Comparison of ENCODE assay signal across 8 cellular contexts in the genomic region with DNA sequence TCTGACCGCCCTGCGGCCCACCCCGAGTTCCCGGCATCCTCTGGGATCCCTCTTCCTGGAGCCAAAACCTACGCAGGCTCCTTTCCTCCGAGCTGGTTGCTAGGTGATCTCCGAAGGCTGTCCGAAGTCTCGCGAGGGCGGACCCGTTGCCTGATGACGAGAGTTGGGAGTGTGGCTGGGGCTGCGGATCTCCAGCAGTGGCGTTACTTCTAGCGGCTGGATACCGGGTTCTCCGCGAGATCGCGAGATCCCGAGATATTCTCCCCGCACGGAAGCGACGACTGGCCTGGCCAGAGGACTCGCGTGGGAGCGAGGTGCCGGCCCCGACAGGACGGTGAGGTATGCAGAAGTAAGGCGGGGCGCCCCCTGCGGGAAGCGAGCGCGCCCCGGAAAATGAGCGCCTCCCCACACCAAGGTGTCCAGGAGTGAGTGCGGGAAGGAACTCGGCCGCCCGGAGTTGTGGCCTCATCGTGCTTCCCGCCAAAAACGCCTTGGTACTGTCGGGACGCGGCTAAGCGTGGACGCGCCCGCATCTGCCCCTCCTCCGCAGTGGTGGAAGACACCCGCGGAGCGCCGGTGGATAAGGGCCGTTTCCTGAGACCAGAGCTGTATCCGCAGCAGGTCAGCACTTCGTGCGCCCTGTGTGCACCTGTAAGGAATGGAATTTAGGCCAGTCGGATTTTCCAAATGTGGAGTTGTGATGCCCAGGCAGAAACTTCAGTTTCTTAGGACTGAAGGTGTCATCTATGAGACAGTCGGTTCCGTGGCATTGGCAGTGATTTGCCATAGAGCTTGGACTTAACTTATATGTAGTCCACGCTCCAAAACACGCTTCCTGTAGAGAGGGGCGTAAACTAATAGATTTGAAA. TPM values are rescaled to one million over a fixed set of nuclear protein-coding genes. Genes with fewer than 3 reads are reported as not detected.
DNase-seq lines count a peak whose midpoint lies in the region; ATAC-seq and TF ChIP-seq lines count a peak whose summit lies in the region.

A gene (plus strand): TSS at position 146 of the 869 bp plus-strand sequence. CDS start 1,426 bp downstream, outside the sequence.

- intact Hi-C loops in right cardiac atrium (cut with DNase I) (loop anchor here in 2 of 4 donors (5.0 to 10.0 kb wide), 2 partner anchors 178 to 181 kb away; no protein-coding TSS in a partner anchor), vagina (cut with DNase I) (loop anchor here (2.0 kb wide), 1 partner anchor 184 kb away; a partner anchor contains a TSS)

- peak in 1 of 2 donors; percentile 24 for TF ChIP-seq POLR2A in vagina (IDR thresholded peaks at IDR 0.05)

- WGBS in right cardiac atrium: under 1% methylated on average over 69 of the region's 69 CpGs

- H3K4me1 ChIP-seq in right cardiac atrium (ENCODE audit: control insufficient read depth, insufficient read depth, low read length) (no peaks in the 10 kb centered on the region), vagina (peaks cover 11% of the 10 kb centered on the region)

- peak; percentile 88 for DNase-seq in GM13976 (ENCODE audit: low spot score)
- DNase-seq in NCI-H146 (lab: John Stamatoyannopoulos, UW): peak; percentile 96
- DNase-seq in T-helper 1 cell: peak; percentile 69 to 92 (median 79)
- peak; percentile 98 to 99 (median 98) for DNase-seq in right cardiac atrium
- DNase-seq in pulmonary artery endothelial cell (ENCODE audit: low read depth, low spot score): peak; percentile 78
- DNase-seq in vagina (ENCODE audit: extremely low spot score in 2 of 2): peak in 1 of 2 donors; percentile 96

- H3K36me3 ChIP-seq in vagina: no peaks in the 10 kb centered on the region

- ATAC-seq in HG02870 (IDR thresholded peaks at IDR 0.05; ENCODE audit: unreplicated experiment) (peak; percentile 91), right cardiac atrium (peak; percentile 99)

- H3K27ac ChIP-seq in angular gyrus (ENCODE audit: low read depth, low read length) (peak within 1 kb of the TSS; percentile 89), right cardiac atrium (ENCODE audit: low read length) (peak within 1 kb of the TSS; percentile 93), vagina (peak within 1 kb of the TSS; percentile 92)

- H3K27me3 ChIP-seq in right cardiac atrium (ENCODE audit: control insufficient read depth, insufficient read depth) (no peaks in the 10 kb centered on the region), vagina (no peaks in the 10 kb centered on the region)

- in situ Hi-C loops in GM13976 (cut with MboI; ENCODE audit: low sequenced_read_pairs, unreplicated experiment): no loop called here

- peak within 1 kb of the TSS; percentile 79 for H3K4me3 ChIP-seq in right cardiac atrium (ENCODE audit: low read length)
- H3K4me3 ChIP-seq in vagina: peak within 1 kb of the TSS; percentile 81 to 87

- TF ChIP-seq CTCF in GM13976 (IDR thresholded peaks at IDR 0.05; ENCODE audit: borderline replicate concordance, control extremely low read depth, extremely low read depth, insufficient read depth, missing control alignments) (peak; percentile 79), vagina (IDR thresholded peaks at IDR 0.05) (peak; percentile 32 to 68 (median 61))

- H3K9me3 ChIP-seq in right cardiac atrium (ENCODE audit: control insufficient read depth, low read length): no peaks in the 10 kb centered on the region
- H3K9me3 ChIP-seq in vagina: no peaks in the 10 kb centered on the region

RNA-seq across cellular contexts. Expression of the gene that starts here (rescaled TPM):
- total RNA-seq in right cardiac atrium: 1 to 10 TPM; 1.2 to 3.4 (median 1.8) TPM
- polyA plus RNA-seq in right cardiac atrium: 0.81 TPM
- 1.4 and 1.5 TPM in 2 replicates for total RNA-seq in pulmonary artery endothelial cell
- total RNA-seq in vagina: 4.9 TPM
